In genomic region chr10:88069338-88069737, GRCh38 we compare ENCODE assay signal across 18 cellular contexts.
"Had no signal": no experiment of that assay in that cellular context is flagged by ENCODE, and none has a peak within 500 bp of the region (broad histone marks: within the 10 kb centered on the region; RNA-seq: fewer than 3 reads in every experiment).

No MANE protein-coding gene starts in this region.

- H3K9me3 ChIP-seq: body of pancreas, gastroesophageal sphincter, right lobe of liver, transverse colon, uterus had no signal

- H3K27ac ChIP-seq: body of pancreas, cardiac muscle cell, epithelial cell of prostate, gastroesophageal sphincter, right lobe of liver, transverse colon, uterus, WERI-Rb-1 had no signal

- H3K4me3 ChIP-seq: body of pancreas, cardiac muscle cell, gastroesophageal sphincter, right lobe of liver, skin epidermis, transverse colon, uterus had no signal

- H3K36me3 ChIP-seq: cardiac muscle cell, gastroesophageal sphincter, right lobe of liver, transverse colon, uterus, WERI-Rb-1 had no signal

- H3K4me1 ChIP-seq: body of pancreas, uterus had no signal

- DNase-seq: activated CD4-positive, alpha-beta T cell treated with anti-CD3 and anti-CD28 coated beads for 1 hour; activated CD4-positive, alpha-beta T cell treated with anti-CD3 and anti-CD28 coated beads, Interleukin-2, amount 50 U/mL, for 1 hour; activated CD8-positive, alpha-beta T cell treated with anti-CD3 and anti-CD28 coated beads, Interleukin-2, amount 10 ng/mL, durations not matched to agents 7 days and 5 days; activated gamma-delta T cell; anterior cingulate cortex; body of pancreas; head of caudate nucleus; nephron progenitor cell; nucleus accumbens; right lobe of liver; stimulated activated CD4-positive, alpha-beta T cell treated with anti-CD3 and anti-CD28 coated beads, Interleukin-2, amount 100 ng/mL, for 24 hours; transverse colon; uterus; WERI-Rb-1 had no signal

- ATAC-seq: activated CD8-positive, alpha-beta T cell treated with anti-CD3 and anti-CD28 coated beads, Interleukin-2, amount 10 ng/mL, durations not matched to agents 7 days and 5 days; body of pancreas; gastroesophageal sphincter; right lobe of liver had no signal

- H3K27me3 ChIP-seq: body of pancreas, cardiac muscle cell, gastroesophageal sphincter, right lobe of liver, transverse colon, uterus had no signal
